In the genomic region with DNA sequence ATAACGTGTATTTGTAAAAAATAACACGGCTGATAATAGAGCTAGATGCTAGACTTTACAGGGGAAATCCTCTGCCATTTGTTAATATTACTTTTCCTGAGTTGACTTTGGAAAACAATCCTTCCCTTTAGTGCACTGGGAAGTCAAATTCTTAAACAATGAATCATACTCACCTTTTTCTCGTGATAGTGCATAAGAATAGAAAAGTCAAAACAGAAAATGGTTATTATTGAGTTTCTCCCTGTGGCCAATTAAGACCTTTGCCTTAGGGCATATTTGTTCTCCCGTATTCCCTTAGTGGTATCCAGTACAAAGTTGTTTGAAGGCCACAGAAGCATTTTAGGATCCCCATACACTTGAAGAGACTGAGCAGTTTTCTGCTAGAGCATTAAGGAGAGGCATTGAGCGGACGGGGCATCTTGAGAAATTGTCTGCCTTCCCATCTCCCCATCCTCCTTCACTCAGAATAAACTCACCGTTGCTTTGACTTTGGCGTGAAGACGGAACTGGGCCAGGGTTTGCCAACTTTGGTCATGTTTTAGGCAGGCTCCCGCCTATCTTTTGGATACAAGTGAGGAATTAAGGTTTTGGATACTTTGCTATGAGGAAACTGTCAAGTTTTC, we compare ENCODE assay signal across 18 cellular contexts.
DNase-seq lines count a peak whose midpoint lies in the region; ATAC-seq and TF ChIP-seq lines count a peak whose summit lies in the region.
"Had no signal": no experiment of that assay in that cellular context is flagged by ENCODE, and none has a peak within 500 bp of the region (broad histone marks: within the 10 kb centered on the region; RNA-seq: fewer than 3 reads in every experiment).

No MANE protein-coding gene starts in this region.

- peak overlapping the region; percentile 32 for H3K27ac ChIP-seq in trophoblast cell (ENCODE audit: low read depth, low read length)
- H3K27ac ChIP-seq: ascending aorta, WERI-Rb-1 had no signal

- H3K14ac ChIP-seq in trophoblast cell (ENCODE audit: low read length), result no peak overlapping the region

- no peaks in the 10 kb centered on the region for H3K9me3 ChIP-seq in iPS-15b (ENCODE audit: control insufficient read depth, insufficient read depth, low read length)
- H3K9me3 ChIP-seq in trophoblast cell (ENCODE audit: insufficient read depth, low read depth, low read length), result peaks cover 2% of the 10 kb centered on the region
- H3K9me3 ChIP-seq: ascending aorta, mucosa of descending colon had no signal

- no peak overlapping the region for H3K4me3 ChIP-seq in H7 (ENCODE audit: insufficient read depth, low read depth, low read length)
- H3K4me3 ChIP-seq in iPS-15b (ENCODE audit: low read depth, low read length), result peak overlapping the region; percentile 28
- H3K4me3 ChIP-seq in trophoblast cell (ENCODE audit: low read depth, low read length), result no peak overlapping the region
- H3K4me3 ChIP-seq: ascending aorta, mucosa of descending colon had no signal

- no peak for ATAC-seq in HG03571 (IDR thresholded peaks at IDR 0.05; ENCODE audit: unreplicated experiment)
- ATAC-seq: HepG2 had no signal

- H2BK5ac ChIP-seq in trophoblast cell (ENCODE audit: low read depth, low read length, poor library complexity), result no peak overlapping the region

- H3K4me2 ChIP-seq in trophoblast cell (ENCODE audit: low read length), result peak overlapping the region; percentile 34

- WGBS in trophoblast cell (ENCODE audit: extremely low coverage, insufficient coverage, insufficient read length), result no CpG with 5 or more reads among the region's 10 CpGs

- H3K79me1 ChIP-seq in trophoblast cell (ENCODE audit: low read length), result peaks cover 2% of the 10 kb centered on the region

- peak; percentile 10 for DNase-seq in H7
- peak; percentile 32 for DNase-seq in astrocyte of the hippocampus (ENCODE audit: low read depth, low spot score)
- peak in 1 of 2 donors; percentile 4 for DNase-seq in trophoblast cell
- DNase-seq in HUDEP-2 (lab: John Stamatoyannopoulos, UW; ENCODE audit: unreplicated experiment in 76 of 76), result no peak
- DNase-seq in activated CD8-positive, alpha-beta memory T cell treated with anti-CD3 and anti-CD28 coated beads, Interleukin-2, amount 50 U/mL, for 48 hours, result no peak
- no peak for DNase-seq in erythroblast (lab: John Stamatoyannopoulos, UW)
- DNase-seq: activated CD4-positive, alpha-beta T cell treated with anti-CD3 and anti-CD28 coated beads, Interleukin-2, amount 50 U/mL, for 48 hours; activated naive CD4-positive, alpha-beta T cell treated with anti-CD3 and anti-CD28 coated beads, Interleukin-2, amount 50 U/mL, for 16 hours; DND-41; mucosa of descending colon; NCI-H1436; nucleus accumbens; T-helper 1 cell; WERI-Rb-1 had no signal

- H3K4ac ChIP-seq in trophoblast cell (ENCODE audit: low read depth, low read length), result no peak overlapping the region

- no peak overlapping the region for H3K23ac ChIP-seq in trophoblast cell (ENCODE audit: low read length)

- H3K4me1 ChIP-seq in iPS-15b (ENCODE audit: control insufficient read depth, insufficient read depth, low read length), result peaks cover 15% of the 10 kb centered on the region
- peaks cover 6 to 8% of the 10 kb centered on the region in 2 experiments for H3K4me1 ChIP-seq in trophoblast cell (ENCODE audit: control insufficient read depth in 1 of 2, insufficient read depth in 2 of 2, low read length in 2 of 2)
- H3K4me1 ChIP-seq: ascending aorta had no signal

- H4K8ac ChIP-seq in trophoblast cell (ENCODE audit: low read depth, low read length), result no peak overlapping the region

- H3K79me2 ChIP-seq in trophoblast cell (ENCODE audit: control insufficient read depth, insufficient read depth, low read length, poor library complexity), result no peaks in the 10 kb centered on the region

- no peak for TF ChIP-seq POLR2A in erythroblast (IDR thresholded peaks at IDR 0.05; ENCODE audit: low read length)

- H4K91ac ChIP-seq in trophoblast cell (ENCODE audit: low read depth, low read length), result no peak overlapping the region

- H3K36me3 ChIP-seq in H7 (replicated peaks; ENCODE audit: control insufficient read depth, insufficient read depth, low read length) (no peaks in the 10 kb centered on the region), iPS-15b (ENCODE audit: control insufficient read depth, insufficient read depth, low read length) (no peaks in the 10 kb centered on the region), trophoblast cell (ENCODE audit: control insufficient read depth in 1 of 2, insufficient read depth in 2 of 2, low read length in 2 of 2) (peaks cover 3 to 10% of the 10 kb centered on the region in 2 experiments)
- H3K36me3 ChIP-seq: ascending aorta, WERI-Rb-1 had no signal

- H2AK5ac ChIP-seq in trophoblast cell (ENCODE audit: low read length), result no peak overlapping the region

- H3K27me3 ChIP-seq in H7 (ENCODE audit: control insufficient read depth, insufficient read depth, low read length), result no peaks in the 10 kb centered on the region
- H3K27me3 ChIP-seq in iPS-15b (ENCODE audit: control insufficient read depth, insufficient read depth, low read length), result no peaks in the 10 kb centered on the region
- H3K27me3 ChIP-seq in trophoblast cell (ENCODE audit: insufficient read depth, low read length), result no peaks in the 10 kb centered on the region
- H3K27me3 ChIP-seq: ascending aorta had no signal

- H2BK120ac ChIP-seq in trophoblast cell (ENCODE audit: insufficient read depth, low read length, poor library complexity), result peak overlapping the region; percentile 15

- H3K18ac ChIP-seq in trophoblast cell (ENCODE audit: low read length), result peak overlapping the region; percentile 41

- no peak overlapping the region for H2AFZ ChIP-seq in trophoblast cell (ENCODE audit: insufficient read depth, low read length, poor library complexity)

- no peak overlapping the region for H2BK12ac ChIP-seq in trophoblast cell (ENCODE audit: low read length)

- H4K12ac ChIP-seq in trophoblast cell (ENCODE audit: low read depth, low read length), result no peak overlapping the region

- no peak overlapping the region for H3K9ac ChIP-seq in iPS-15b (ENCODE audit: low read depth, low read length)
- no peak overlapping the region for H3K9ac ChIP-seq in trophoblast cell (ENCODE audit: low read length)

Comparison
In these comparisons a context has a peak if more than half of its experiments do, and no peak if none do; other contexts are left out.
1. DNase-seq: peak in H7 (single experiment) and astrocyte of the hippocampus (single experiment); none in HUDEP-2 (0 of 76), activated CD8-positive, alpha-beta memory T cell treated with anti-CD3 and anti-CD28 coated beads, Interleukin-2, amount 50 U/mL, for 48 hours (single experiment) and erythroblast (0 of 2).